8 cellular contexts compared by ENCODE assay signal in genomic region chr21:34865922-34866271, GRCh38.
DNase-seq lines count a peak whose midpoint lies in the region; ATAC-seq and TF ChIP-seq lines count a peak whose summit lies in the region.

No MANE protein-coding gene starts in this region.

- CTCF ChIA-PET in HEK293T (lab: Yijun Ruan, JAX), result no interaction called here

- peaks cover 7% of the 10 kb centered on the region for H3K27me3 Mint-ChIP-seq in glutamatergic neuron (ENCODE audit: unreplicated experiment)

- no peaks in the 10 kb centered on the region for H3K36me3 Mint-ChIP-seq in glutamatergic neuron (ENCODE audit: unreplicated experiment)

- no peak for TF ChIP-seq CTCF in glutamatergic neuron (IDR thresholded peaks at IDR 0.05; ENCODE audit: partially characterized antibody, unreplicated experiment)

- peak; percentile 75 for DNase-seq in activated CD8-positive, alpha-beta memory T cell treated with anti-CD3 and anti-CD28 coated beads for 24 hours
- no peak for DNase-seq in activated CD8-positive, alpha-beta memory T cell treated with anti-CD3 and anti-CD28 coated beads, Interleukin-2, amount 50 U/mL, for 4 hours
- DNase-seq in SK-MEL-5 (ENCODE audit: low read depth, low spot score) (peak; percentile 33), iPS-NIHi11 (ENCODE audit: low spot score) (peak; percentile 50), HEK293T (ENCODE audit: extremely low spot score) (no peak), glutamatergic neuron (no peak), Kasumi-1 (lab: John Stamatoyannopoulos, UW) (no peak)

- peaks cover 3% of the 10 kb centered on the region for H3K4me1 Mint-ChIP-seq in glutamatergic neuron (ENCODE audit: low read depth, unreplicated experiment)

- ATAC-seq in HG03045 (IDR thresholded peaks at IDR 0.05; ENCODE audit: unreplicated experiment), result peak; percentile 90

- peaks cover 8% of the 10 kb centered on the region for H3K9me3 Mint-ChIP-seq in glutamatergic neuron (ENCODE audit: unreplicated experiment)

- H3K4me3 Mint-ChIP-seq in glutamatergic neuron (ENCODE audit: unreplicated experiment), result no peak overlapping the region

- in situ Hi-C loops in SK-MEL-5 (cut with HindIII; ENCODE audit: low pct_unique_long_range_greater_than_20kb, low sequenced_read_pairs), result no loop called here

- H3K27ac Mint-ChIP-seq in glutamatergic neuron (ENCODE audit: unreplicated experiment), result no peak overlapping the region

- POLR2A ChIA-PET in HEK293T (lab: Yijun Ruan, JAX), result no interaction called here

TF ChIP-seq in HEK293T, 16 proteins besides CTCF, POLR2A, EP300 and RAD21:
- no peak for TF ChIP-seq ARNT (IDR thresholded peaks at IDR 0.05)
TF ChIP-seq in HEK293T: peak in this region for 0.

Comparison
In these comparisons a context has a peak if more than half of its experiments do, and no peak if none do; other contexts are left out.
1. DNase-seq: peak in activated CD8-positive, alpha-beta memory T cell treated with anti-CD3 and anti-CD28 coated beads for 24 hours (single experiment), SK-MEL-5 (single experiment) and iPS-NIHi11 (single experiment); none in activated CD8-positive, alpha-beta memory T cell treated with anti-CD3 and anti-CD28 coated beads, Interleukin-2, amount 50 U/mL, for 4 hours (single experiment), HEK293T (single experiment), glutamatergic neuron (single experiment) and Kasumi-1 (0 of 2).